ENCODE assay signal across 9 cellular contexts in genomic region chr20:53580376-53581111, GRCh38. TPM values are rescaled to one million over a fixed set of nuclear protein-coding genes. Genes with fewer than 3 reads are reported as not detected.
DNase-seq lines count a peak whose midpoint lies in the region; ATAC-seq and TF ChIP-seq lines count a peak whose summit lies in the region.
"Had no signal": no experiment of that assay in that cellular context is flagged by ENCODE, and none has a peak within 500 bp of the region (broad histone marks: within the 10 kb centered on the region; RNA-seq: fewer than 3 reads in every experiment).

No MANE protein-coding gene starts in this region.

- peak overlapping the region; percentile 84 for H3K27ac Mint-ChIP-seq in chondrocyte (ENCODE audit: unreplicated experiment)
- peak overlapping the region; percentile 59 for H3K27ac Mint-ChIP-seq in nephron progenitor cell

- H3K4me1 Mint-ChIP-seq in chondrocyte (ENCODE audit: low read depth) (peaks cover 57% of the 10 kb centered on the region), nephron progenitor cell (peaks cover 45% of the 10 kb centered on the region)

- H3K27me3 Mint-ChIP-seq in chondrocyte (ENCODE audit: low read depth) (no peaks in the 10 kb centered on the region), nephron progenitor cell (ENCODE audit: low read depth, poor library complexity) (peaks cover 2% of the 10 kb centered on the region)

- H3K36me3 ChIP-seq in KOPT-K1 (ENCODE audit: insufficient read depth, low read length): peaks cover 74% of the 10 kb centered on the region

- TF ChIP-seq CTCF in C4-2B (conservative IDR thresholded peaks at IDR 0.05): no peak; the same call in 1 of the 2 replicates
- peak; percentile 52 for TF ChIP-seq CTCF in chondrocyte (IDR thresholded peaks at IDR 0.05)
- no peak for TF ChIP-seq CTCF in nephron progenitor cell (IDR thresholded peaks at IDR 0.05)

- H3K36me3 Mint-ChIP-seq in chondrocyte (ENCODE audit: low read depth) (peaks cover 22% of the 10 kb centered on the region), nephron progenitor cell (ENCODE audit: low read depth) (peaks cover 48% of the 10 kb centered on the region)

- no peak for DNase-seq in chondrocyte (ENCODE audit: low spot score)
- no peak for DNase-seq in nephron progenitor cell
- no peak for DNase-seq in stimulated activated CD4-positive, alpha-beta T cell treated with anti-CD3 and anti-CD28 coated beads, Interleukin-2, amount 100 ng/mL, for 24 hours
- no peak for DNase-seq in NCI-H187 treated with DMSO at 0.1 percent for 48 hours (lab: John Stamatoyannopoulos, UW)
- DNase-seq in NCI-H2227 (lab: John Stamatoyannopoulos, UW; ENCODE audit: unreplicated experiment): no peak
- DNase-seq: NCI-H446 treated with DMSO at 0.1 percent for 48 hours had no signal

- ATAC-seq in GM19324 (IDR thresholded peaks at IDR 0.05; ENCODE audit: low FRiP score, unreplicated experiment): no peak

- H3K4me3 Mint-ChIP-seq in chondrocyte (ENCODE audit: unreplicated experiment): no peak overlapping the region
- H3K4me3 Mint-ChIP-seq in nephron progenitor cell: no peak overlapping the region

- H3K27ac ChIP-seq in C4-2B (peak overlapping the region; percentile 77), KOPT-K1 (ENCODE audit: low read depth, low read length, poor library complexity, severe bottlenecking) (peak overlapping the region; percentile 32)

- H3K9me3 Mint-ChIP-seq in chondrocyte (ENCODE audit: low read depth) (no peaks in the 10 kb centered on the region), nephron progenitor cell (no peaks in the 10 kb centered on the region)

- no peaks in the 10 kb centered on the region for H3K9me3 ChIP-seq in KOPT-K1 (ENCODE audit: insufficient read depth, low read length, poor library complexity, severe bottlenecking)

RNA-seq across cellular contexts. Expression of gene ZNF217, which starts 13.1 kb away (rescaled TPM):
- 26.9 to 28.7 TPM (median 27.0 TPM) in 3 replicates for total RNA-seq in chondrocyte
